ENCODE assay signal across 1 cellular context in genomic region chr11:107565219-107565937, GRCh38.
TF ChIP-seq lines count a peak whose summit lies in the region.

Gene ALKBH8, minus strand, starts transcription at chr11:107565735. Its CDS starts 4,842 bp downstream, at chr11:107560893.

TF ChIP-seq in HepG2, 621 proteins besides CTCF, POLR2A, EP300 and RAD21 (continued from another document and continues in another):
- TF ChIP-seq PAX8 (CRISPR knock-in tag; IDR thresholded peaks at IDR 0.05; ENCODE audit: borderline replicate concordance) (no peak), LRRFIP1 (CRISPR knock-in tag; conservative IDR thresholded peaks at IDR 0.05) (no peak), ZNF414 (CRISPR knock-in tag; IDR thresholded peaks at IDR 0.05) (no peak), ZNF280B (CRISPR knock-in tag; IDR thresholded peaks at IDR 0.05; ENCODE audit: borderline replicate concordance) (peak; percentile 75; the same call in 1 of the 2 replicates), ZBTB34 (CRISPR knock-in tag; IDR thresholded peaks at IDR 0.05) (no peak), ZNF816 (CRISPR knock-in tag; IDR thresholded peaks at IDR 0.05; ENCODE audit: borderline replicate concordance) (no peak), REL (CRISPR knock-in tag; conservative IDR thresholded peaks at IDR 0.05) (no peak), CREB1 (IDR thresholded peaks at IDR 0.05) (no peak), CREB1 (CRISPR knock-in tag; IDR thresholded peaks at IDR 0.05) (peak; percentile 88), ONECUT2 (CRISPR knock-in tag; IDR thresholded peaks at IDR 0.05) (no peak), ZSCAN20 (CRISPR knock-in tag; IDR thresholded peaks at IDR 0.05; ENCODE audit: borderline replicate concordance) (no peak), ZNF354B (CRISPR knock-in tag; IDR thresholded peaks at IDR 0.05) (no peak), ZNF34 (CRISPR knock-in tag; IDR thresholded peaks at IDR 0.05; ENCODE audit: borderline replicate concordance) (0 out of 2 replicates have a peak, but pooled peaks have one; percentile 43), HNRNPLL (IDR thresholded peaks at IDR 0.05; ENCODE audit: low read depth, low read length, poor library complexity, severe bottlenecking) (no peak), POGK (CRISPR knock-in tag; conservative IDR thresholded peaks at IDR 0.05) (no peak), SALL1 (CRISPR knock-in tag; IDR thresholded peaks at IDR 0.05) (peak; percentile 83), ZNF557 (CRISPR knock-in tag; IDR thresholded peaks at IDR 0.05) (no peak), SP1 (IDR thresholded peaks at IDR 0.05) (no peak), SP1 (CRISPR knock-in tag; IDR thresholded peaks at IDR 0.05) (no peak), NR2F1 (CRISPR knock-in tag; IDR thresholded peaks at IDR 0.05) (no peak), MAFG (CRISPR knock-in tag; IDR thresholded peaks at IDR 0.05) (no peak), HOXA3 (CRISPR knock-in tag; IDR thresholded peaks at IDR 0.05) (peak; percentile 55; the same call in 1 of the 2 replicates), ZNF562 (CRISPR knock-in tag; IDR thresholded peaks at IDR 0.05; ENCODE audit: borderline replicate concordance) (no peak), IRF9 (CRISPR knock-in tag; IDR thresholded peaks at IDR 0.05; ENCODE audit: borderline replicate concordance) (0 out of 2 replicates have a peak, but pooled peaks have one; percentile 47), ZNF263 (CRISPR knock-in tag; IDR thresholded peaks at IDR 0.05) (no peak), RNF2 (conservative IDR thresholded peaks at IDR 0.05; ENCODE audit: low read depth) (no peak), HMGXB4 (CRISPR knock-in tag; IDR thresholded peaks at IDR 0.05; ENCODE audit: borderline replicate concordance in 1 of 2, low read depth in 1 of 2) (peak; percentile 66 to 72; a peak in 3 of 4 replicates), GZF1 (CRISPR knock-in tag; IDR thresholded peaks at IDR 0.05) (peak; percentile 55; the same call in 1 of the 2 replicates), ZBTB40 (IDR thresholded peaks at IDR 0.05) (no peak), ZBTB40 (CRISPR knock-in tag; IDR thresholded peaks at IDR 0.05) (peak; percentile 70), ZNF230 (CRISPR knock-in tag; IDR thresholded peaks at IDR 0.05) (peak; percentile 55; the same call in 1 of the 2 replicates), PLRG1 (conservative IDR thresholded peaks at IDR 0.05) (no peak)
